Comparison of ENCODE assay signal across 12 cellular contexts in genomic region chr18:23673725-23674124, GRCh38.
"Had no signal": no experiment of that assay in that cellular context is flagged by ENCODE, and none has a peak within 500 bp of the region (broad histone marks: within the 10 kb centered on the region; RNA-seq: fewer than 3 reads in every experiment).

No MANE protein-coding gene starts in this region.

- H3K27ac ChIP-seq: colonic mucosa, hepatocyte, thyroid gland, vagina had no signal

- H3K27ac Mint-ChIP-seq: T-helper 2 cell treated with Interferon-gamma antibody and Interleukin-4, amounts not matched to agents 5 μg/mL and 100 μg/mL, for 36 hours had no signal

- H3K9me3 Mint-ChIP-seq: T-helper 2 cell treated with Interferon-gamma antibody and Interleukin-4, amounts not matched to agents 5 μg/mL and 100 μg/mL, for 36 hours had no signal

- DNase-seq: activated CD4-positive, alpha-beta T cell treated with anti-CD3 and anti-CD28 coated beads for 1 hour; activated CD8-positive, alpha-beta memory T cell treated with anti-CD3 and anti-CD28 coated beads for 24 hours; activated gamma-delta T cell; colonic mucosa; effector CD4-positive, alpha-beta T cell; kidney glomerular epithelial cell; stimulated activated CD4-positive, alpha-beta T cell treated with anti-CD3 and anti-CD28 coated beads, Interleukin-4, amount 100 ng/mL, for 24 hours; SW 1271; thyroid gland had no signal

- H3K4me3 Mint-ChIP-seq: T-helper 2 cell treated with Interferon-gamma antibody and Interleukin-4, amounts not matched to agents 5 μg/mL and 100 μg/mL, for 36 hours had no signal
